In the genomic region with DNA sequence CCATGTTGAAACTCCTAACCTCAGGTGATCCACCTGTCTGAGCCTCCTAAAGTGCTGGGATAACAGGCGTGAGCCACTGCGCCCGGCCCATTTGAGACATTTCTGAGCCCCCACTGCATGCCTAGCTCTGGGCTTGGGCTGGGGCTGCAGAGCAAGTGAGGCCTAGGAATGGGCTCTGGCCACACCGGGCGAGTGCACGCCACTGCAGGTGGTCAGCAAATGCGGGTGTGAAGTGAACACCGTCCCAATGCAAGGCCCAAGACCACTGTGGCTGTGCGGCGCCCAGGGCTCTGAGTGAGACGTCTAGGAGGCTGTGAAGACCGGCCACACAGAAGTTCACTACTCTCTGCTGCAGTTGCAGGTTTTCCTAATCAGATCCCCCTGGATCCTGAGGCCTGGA, we compare ENCODE assay signal across 18 cellular contexts. TPM values are rescaled to one million over a fixed set of nuclear protein-coding genes. Genes with fewer than 3 reads are reported as not detected.
A peak's percentile ranks its signal among the peaks of the same experiment; 100 is the strongest.
DNase-seq lines count a peak whose midpoint lies in the region; TF ChIP-seq lines count a peak whose summit lies in the region.
"Had no signal": no experiment of that assay in that cellular context is flagged by ENCODE, and none has a peak within 500 bp of the region (broad histone marks: within the 10 kb centered on the region; RNA-seq: fewer than 3 reads in every experiment).

No MANE protein-coding gene starts in this region.

- no peak overlapping the region for H3K4me3 Mint-ChIP-seq in MCF 10A (ENCODE audit: unreplicated experiment)
- H3K4me3 Mint-ChIP-seq: CD4-positive, alpha-beta T cell; CD8-positive, alpha-beta T cell had no signal

- CTCF ChIA-PET in mammary epithelial cell (lab: Charles Lee; ENCODE audit: low non-redundant PET): no interaction called here
- CTCF ChIA-PET in MCF 10A (lab: Yijun Ruan, JAX): no interaction called here
- CTCF ChIA-PET in AG04450 (lab: Charles Lee): no interaction called here
- CTCF ChIA-PET in RWPE1 (lab: Yijun Ruan, JAX): no interaction called here

- H2AFZ ChIP-seq in mammary epithelial cell (ENCODE audit: low read depth, low read length) (no peak overlapping the region), neuronal stem cell (ENCODE audit: low read length) (no peak overlapping the region)

- peak overlapping the region; percentile 58 for H3K14ac ChIP-seq in neuronal stem cell (ENCODE audit: low read length)

- H3K4me1 ChIP-seq in mammary epithelial cell (ENCODE audit: insufficient read depth, low read length) (peaks cover 37% of the 10 kb centered on the region), neuronal stem cell (ENCODE audit: control insufficient read depth in 2 of 2, insufficient read depth in 1 of 2, low read depth in 1 of 2, low read length in 2 of 2) (peaks cover 4 to 10% of the 10 kb centered on the region in 2 donors)
- H3K4me1 ChIP-seq: Caco-2 had no signal

- H3K36me3 Mint-ChIP-seq in MCF 10A (ENCODE audit: insufficient read depth, unreplicated experiment): peaks cover 4% of the 10 kb centered on the region

- in situ Hi-C loops in mammary epithelial cell (cut with MboI; ENCODE audit: low sequenced_read_pairs in 2 of 2): no loop called here

- peak overlapping the region; percentile 96 for H2BK12ac ChIP-seq in neuronal stem cell (ENCODE audit: low read length)

- peak overlapping the region; percentile 80 for H3K18ac ChIP-seq in neuronal stem cell (ENCODE audit: low read length)

- H2BK5ac ChIP-seq in neuronal stem cell (ENCODE audit: low read length): no peak overlapping the region

- peaks cover 87% of the 10 kb centered on the region for H3K79me2 ChIP-seq in mammary epithelial cell (ENCODE audit: insufficient read depth, low read length)

- TF ChIP-seq CTCF in mammary epithelial cell (conservative IDR thresholded peaks at IDR 0.05 in 1 of 2, IDR thresholded peaks at IDR 0.05 in 1 of 2; ENCODE audit: extremely low read depth in 1 of 2, insufficient read depth in 1 of 2, low read depth in 1 of 2, low read length in 2 of 2) (no peak), MCF 10A (IDR thresholded peaks at IDR 0.05; ENCODE audit: unreplicated experiment) (no peak), AG04450 (IDR thresholded peaks at IDR 0.05; ENCODE audit: low read depth, low read length) (no peak), RWPE1 (conservative IDR thresholded peaks at IDR 0.05; ENCODE audit: low read depth) (no peak)

- H3K36me3 ChIP-seq in mammary epithelial cell (ENCODE audit: insufficient read depth, low read length) (peaks cover 32% of the 10 kb centered on the region), neuronal stem cell (replicated peaks in 1 of 2; ENCODE audit: control insufficient read depth in 2 of 2, insufficient read depth in 2 of 2, low read length in 2 of 2) (no peaks in the 10 kb centered on the region)

- WGBS in mammary epithelial cell (ENCODE audit: low coverage, missing lambda C conversion rate): 96% methylated on average over 10 of the region's 12 CpGs
- WGBS in neuronal stem cell (ENCODE audit: extremely low coverage in 2 of 2, insufficient read length in 2 of 2, insufficient replicate concordance in 1 of 2), 2 donors: no CpG with 5 or more reads among the region's 12 CpGs

- intact Hi-C loops in mammary epithelial cell (cut with micrococcal nuclease) (no loop called here), MCF 10A (cut with micrococcal nuclease) (no loop called here)

- DNase-seq in mammary epithelial cell: no peak
- no peak for DNase-seq in MCF 10A (ENCODE audit: unreplicated experiment)
- DNase-seq in AG04450 (ENCODE audit: low read depth, low spot score): no peak
- no peak for DNase-seq in RWPE1 (ENCODE audit: low spot score)
- DNase-seq in neuronal stem cell (ENCODE audit: low spot score): no peak
- DNase-seq in NCI-H187 treated with DMSO at 0.1 percent for 48 hours (lab: John Stamatoyannopoulos, UW): no peak
- DNase-seq in RKO (ENCODE audit: low spot score): no peak
- DNase-seq: BE2C; Caco-2; Calu3; CD4-positive, alpha-beta T cell; CD8-positive, alpha-beta T cell; DMS79 treated with DMSO at 0.1 percent for 48 hours; GF-D8 had no signal

- no peaks in the 10 kb centered on the region for H3K9me3 Mint-ChIP-seq in MCF 10A (ENCODE audit: unreplicated experiment)
- H3K9me3 Mint-ChIP-seq: CD4-positive, alpha-beta T cell; CD8-positive, alpha-beta T cell had no signal

- no peak overlapping the region for H4K91ac ChIP-seq in neuronal stem cell (ENCODE audit: low read depth, low read length, poor library complexity)

- peak overlapping the region; percentile 59 for H2BK15ac ChIP-seq in neuronal stem cell (ENCODE audit: low read length)

- H3K4me2 ChIP-seq in mammary epithelial cell (ENCODE audit: insufficient read depth, low read depth, low read length) (no peak overlapping the region), neuronal stem cell (ENCODE audit: insufficient read depth, low read length, poor library complexity, severe bottlenecking) (no peak overlapping the region)
- H3K4me2 ChIP-seq: A549 had no signal

- no peak overlapping the region for H3K27ac Mint-ChIP-seq in MCF 10A (ENCODE audit: low read depth, unreplicated experiment)
- H3K27ac Mint-ChIP-seq: CD4-positive, alpha-beta T cell; CD8-positive, alpha-beta T cell had no signal

- dilution Hi-C loops in mammary epithelial cell (cut with HindIII; ENCODE audit: low sequenced_read_pairs): no loop called here

- no peaks in the 10 kb centered on the region for H3K27me3 ChIP-seq in mammary epithelial cell (ENCODE audit: insufficient read depth, low read length)
- H3K27me3 ChIP-seq in AG04450 (ENCODE audit: control insufficient read depth, insufficient read depth, low read length): peaks cover 11% of the 10 kb centered on the region
- H3K27me3 ChIP-seq in neuronal stem cell (ENCODE audit: control insufficient read depth in 3 of 3, insufficient read depth in 3 of 3, low read depth in 1 of 3, low read length in 3 of 3): no peaks in the 10 kb centered on the region
- H3K27me3 ChIP-seq: BE2C, BLaER1 had no signal

- H4K8ac ChIP-seq in neuronal stem cell (ENCODE audit: low read depth, low read length): no peak overlapping the region

- H3K23ac ChIP-seq in neuronal stem cell (ENCODE audit: low read depth, low read length, poor library complexity): peak overlapping the region; percentile 86

- H3K9ac ChIP-seq in mammary epithelial cell (ENCODE audit: insufficient read depth, low read length): no peak overlapping the region
- no peak overlapping the region for H3K9ac ChIP-seq in neuronal stem cell (ENCODE audit: low read depth, low read length, poor library complexity)
- H3K9ac ChIP-seq: BLaER1 had no signal

- POLR2A ChIA-PET in MCF 10A (lab: Yijun Ruan, JAX): no interaction called here
- POLR2A ChIA-PET in AG04450 (lab: Yijun Ruan, JAX): no interaction called here
- POLR2A ChIA-PET in RWPE1 (lab: Yijun Ruan, JAX; ENCODE audit: low non-redundant PET): no interaction called here

- no peak overlapping the region for H3K27ac ChIP-seq in mammary epithelial cell (ENCODE audit: insufficient read depth, low read depth, low read length)
- peak overlapping the region; percentile 11 for H3K27ac ChIP-seq in AG04450 (ENCODE audit: low read depth, low read length)
- H3K27ac ChIP-seq in RWPE1: peak overlapping the region; percentile 34
- no peak overlapping the region for H3K27ac ChIP-seq in neuronal stem cell (replicated peaks; ENCODE audit: low read length)
- H3K27ac ChIP-seq: 22Rv1, A549, BLaER1, C4-2B had no signal

- no peaks in the 10 kb centered on the region for H3K9me3 ChIP-seq in mammary epithelial cell (replicated peaks; ENCODE audit: insufficient read depth, low read length)
- H3K9me3 ChIP-seq in AG04450 (ENCODE audit: control insufficient read depth, insufficient read depth, low read length): no peaks in the 10 kb centered on the region; the same call in 1 of the 2 replicates
- no peaks in the 10 kb centered on the region for H3K9me3 ChIP-seq in neuronal stem cell (replicated peaks in 1 of 2; ENCODE audit: control insufficient read depth in 2 of 2, insufficient read depth in 1 of 2, low read depth in 1 of 2, low read length in 2 of 2)
- H3K9me3 ChIP-seq: A549, BE2C, BLaER1, Caco-2 had no signal

- peak overlapping the region; percentile 40 for H2BK120ac ChIP-seq in neuronal stem cell (ENCODE audit: low read depth, low read length)

- H3K27me3 Mint-ChIP-seq in MCF 10A (ENCODE audit: insufficient read depth, unreplicated experiment): no peaks in the 10 kb centered on the region
- H3K27me3 Mint-ChIP-seq: CD4-positive, alpha-beta T cell had no signal

- peaks cover 1% of the 10 kb centered on the region for H4K20me1 ChIP-seq in mammary epithelial cell (ENCODE audit: insufficient read depth, low read length)

- H3K4ac ChIP-seq in neuronal stem cell (ENCODE audit: low read length): no peak overlapping the region

- peak overlapping the region; percentile 10 for H2AK5ac ChIP-seq in neuronal stem cell (ENCODE audit: low read depth, low read length)

- H3K4me3 ChIP-seq in mammary epithelial cell (replicated peaks in 1 of 3; ENCODE audit: insufficient read depth in 1 of 3, low read depth in 2 of 3, low read length in 3 of 3) (no peak overlapping the region), AG04450 (ENCODE audit: low read depth, low read length) (no peak overlapping the region), neuronal stem cell (ENCODE audit: low read length in 2 of 2) (no peak overlapping the region)
- H3K4me3 ChIP-seq: A549, BLaER1 had no signal

- no peaks in the 10 kb centered on the region for H3K79me1 ChIP-seq in neuronal stem cell (ENCODE audit: low read depth, low read length)

- BruUV-seq in mammary epithelial cell (replicated peaks; lab: Mats Ljungman, UMichigan) (TSS peak; percentile 1), MCF 10A (replicated peaks; lab: Mats Ljungman, UMichigan) (no TSS peak)

- peaks cover 13% of the 10 kb centered on the region for H3K4me1 Mint-ChIP-seq in MCF 10A (ENCODE audit: insufficient read depth, unreplicated experiment)

RNA-seq across cellular contexts. Expression of a gene that starts 9.5 kb away (rescaled TPM):
- 100 to 1,000 TPM in 1 of 2 donors, 10 to 100 TPM in 1; 70.8 to 138 TPM for total RNA-seq in mammary epithelial cell
- polyA plus RNA-seq in mammary epithelial cell: 37.7 TPM
- polyA minus RNA-seq in mammary epithelial cell: 62.5 TPM
- 20.4 and 28.8 TPM in 2 replicates for total RNA-seq in MCF 10A (2022)
- 0.98 and 1.4 TPM in 2 replicates for polyA plus RNA-seq in AG04450 (2011; rRNA removed)
- 1.9 and 2.7 TPM in 2 replicates for polyA minus RNA-seq in AG04450 (2011; rRNA and poly(A)+ RNA removed)
- polyA plus RNA-seq in neuronal stem cell (2013, experiment 1 of 2): 0.13 TPM
- polyA plus RNA-seq in neuronal stem cell (2013, experiment 2 of 2): 0.08 TPM

RNA-seq across cellular contexts. Expression of a gene that starts 50.0 kb away (rescaled TPM):
- under 1 TPM; 0.28 to 0.67 TPM for total RNA-seq in mammary epithelial cell
- 0.87 TPM for polyA plus RNA-seq in mammary epithelial cell
- 3.9 TPM for polyA minus RNA-seq in mammary epithelial cell
- 5.3 and 5.4 TPM in 2 replicates for total RNA-seq in MCF 10A (2022)
- 0.07 TPM in 1 of 2 replicates, not detected in the other for polyA plus RNA-seq in AG04450 (2011; rRNA removed)
- not detected in 2 replicates for polyA minus RNA-seq in AG04450 (2011; rRNA and poly(A)+ RNA removed)
- 0.78 TPM for polyA plus RNA-seq in neuronal stem cell (2013, experiment 1 of 2)
- 0.93 TPM for polyA plus RNA-seq in neuronal stem cell (2013, experiment 2 of 2)

Comparison
In these comparisons a context has a peak if more than half of its experiments do, and no peak if none do; other contexts are left out.
1. H3K27ac ChIP-seq: peak in AG04450 (single experiment) and RWPE1 (single experiment); none in mammary epithelial cell (single experiment) and neuronal stem cell (single experiment).